ENCODE assay signal across 7 cellular contexts in the genomic region with DNA sequence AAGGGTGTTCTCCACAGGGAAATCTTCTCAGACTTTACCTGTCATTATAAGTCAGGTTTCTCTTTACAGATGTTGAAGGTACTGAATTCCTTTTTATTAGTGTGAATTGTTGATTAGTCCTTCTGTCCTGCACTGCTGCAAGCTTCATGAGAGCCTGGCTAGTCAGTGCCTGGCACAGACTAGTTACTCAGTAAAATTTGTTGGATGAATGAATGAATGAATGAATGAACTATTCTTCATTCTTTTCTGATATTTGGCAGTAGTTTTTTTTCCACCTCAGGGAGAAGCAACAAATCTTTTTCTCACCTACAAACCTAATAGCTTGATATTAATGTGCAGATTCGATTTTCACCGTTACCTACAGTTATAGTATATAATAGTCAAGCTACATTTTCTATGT.
"Had no signal": no experiment of that assay in that cellular context is flagged by ENCODE, and none has a peak within 500 bp of the region (broad histone marks: within the 10 kb centered on the region; RNA-seq: fewer than 3 reads in every experiment).

No MANE protein-coding gene starts in this region.

- FAIRE-seq: G401.6, GM12891, GM12892, GM18507, GM19239 had no signal

- DNase-seq: GDM1, GF-D8 had no signal
